8 cellular contexts compared by ENCODE assay signal in genomic region chr22:50626856-50627451, GRCh38. TPM values are rescaled to one million over a fixed set of nuclear protein-coding genes. Genes with fewer than 3 reads are reported as not detected.
DNase-seq lines count a peak whose midpoint lies in the region; ATAC-seq, FAIRE-seq and TF ChIP-seq lines count a peak whose summit lies in the region.
"Had no signal": no experiment of that assay in that cellular context is flagged by ENCODE, and none has a peak within 500 bp of the region (broad histone marks: within the 10 kb centered on the region; RNA-seq: fewer than 3 reads in every experiment).

No MANE protein-coding gene starts in this region.

- peaks cover 24% of the 10 kb centered on the region for H3K4me1 Mint-ChIP-seq in activated CD4-positive, alpha-beta T cell treated with anti-CD3 and anti-CD28 coated beads, Interleukin-2, amount 10 ng/mL, durations not matched to agents 24 days and 14 days

- peak overlapping the region; percentile 79 for H3K27ac Mint-ChIP-seq in activated CD4-positive, alpha-beta T cell treated with anti-CD3 and anti-CD28 coated beads, Interleukin-2, amount 10 ng/mL, durations not matched to agents 24 days and 14 days

- H3K36me3 Mint-ChIP-seq in activated CD4-positive, alpha-beta T cell treated with anti-CD3 and anti-CD28 coated beads, Interleukin-2, amount 10 ng/mL, durations not matched to agents 24 days and 14 days (ENCODE audit: low read depth): peaks cover 9% of the 10 kb centered on the region

- H3K27ac ChIP-seq in foreskin keratinocyte: peak overlapping the region; percentile 72
- peak overlapping the region; percentile 80 for H3K27ac ChIP-seq in substantia nigra (ENCODE audit: low read depth, low read length, poor library complexity, severe bottlenecking)

- H3K27me3 Mint-ChIP-seq in activated CD4-positive, alpha-beta T cell treated with anti-CD3 and anti-CD28 coated beads, Interleukin-2, amount 10 ng/mL, durations not matched to agents 24 days and 14 days: no peaks in the 10 kb centered on the region

- intact Hi-C loops in activated CD4-positive, alpha-beta T cell treated with anti-CD3 and anti-CD28 coated beads, Interleukin-2, amount 10 ng/mL, durations not matched to agents 24 days and 14 days (cut with micrococcal nuclease): loop anchor here (5.0 kb wide), 1 partner anchor 65 kb away; no protein-coding TSS in a partner anchor

- no peak for TF ChIP-seq POLR2A in GM12892 (IDR thresholded peaks at IDR 0.05; ENCODE audit: low read depth, low read length)

- TF ChIP-seq CTCF in foreskin keratinocyte (conservative IDR thresholded peaks at IDR 0.05): no peak

- DNase-seq in activated CD4-positive, alpha-beta T cell treated with anti-CD3 and anti-CD28 coated beads, Interleukin-2, amount 10 ng/mL, durations not matched to agents 24 days and 14 days: no peak
- DNase-seq in activated CD4-positive, alpha-beta T cell treated with anti-CD3 and anti-CD28 coated beads for 48 hours: no peak
- DNase-seq in foreskin keratinocyte (no peak), substantia nigra (lab: John Stamatoyannopoulos, UW) (no peak), GM12892 (ENCODE audit: insufficient read length) (no peak), globus pallidus (ENCODE audit: low spot score) (no peak)
- DNase-seq: DMS 273 treated with DMSO at 0.1 percent for 48 hours, NCI-H2081 had no signal

- no peaks in the 10 kb centered on the region for H3K27me3 ChIP-seq in foreskin keratinocyte

- no peak for FAIRE-seq in GM12892 (lab: Jason Lieb, UNC)

- peak overlapping the region; percentile 94 for H3K4me3 Mint-ChIP-seq in activated CD4-positive, alpha-beta T cell treated with anti-CD3 and anti-CD28 coated beads, Interleukin-2, amount 10 ng/mL, durations not matched to agents 24 days and 14 days

- no peak for ATAC-seq in foreskin keratinocyte

- H3K9me3 Mint-ChIP-seq in activated CD4-positive, alpha-beta T cell treated with anti-CD3 and anti-CD28 coated beads, Interleukin-2, amount 10 ng/mL, durations not matched to agents 24 days and 14 days: no peaks in the 10 kb centered on the region

- peaks cover 6% of the 10 kb centered on the region for H3K4me1 ChIP-seq in foreskin keratinocyte

RNA-seq across cellular contexts. Expression of gene ARSA, which starts 1.0 kb away (rescaled TPM):
- 20.6 and 22.1 TPM in 2 replicates for total RNA-seq in activated CD4-positive, alpha-beta T cell treated with anti-CD3 and anti-CD28 coated beads, Interleukin-2, amount 10 ng/mL, durations not matched to agents 24 days and 14 days
- 22.7 and 28.8 TPM in 2 replicates for total RNA-seq in foreskin keratinocyte
- 23.5 and 29.2 TPM in 2 replicates for polyA plus RNA-seq in foreskin keratinocyte
- polyA plus RNA-seq in GM12892 (2012; ENCODE audit: missing spikeins): 4.3 TPM

RNA-seq across cellular contexts. Expression of gene MAPK8IP2, which starts 26.4 kb away (rescaled TPM):
- total RNA-seq in activated CD4-positive, alpha-beta T cell treated with anti-CD3 and anti-CD28 coated beads, Interleukin-2, amount 10 ng/mL, durations not matched to agents 24 days and 14 days: 0.19 TPM in 2 replicates
- total RNA-seq in foreskin keratinocyte: 0.24 and 0.28 TPM in 2 replicates
- 0.30 and 0.31 TPM in 2 replicates for polyA plus RNA-seq in foreskin keratinocyte
- 0.23 TPM for polyA plus RNA-seq in GM12892 (2012; ENCODE audit: missing spikeins)

RNA-seq across cellular contexts. Expression of gene CHKB, which starts 44.3 kb away (rescaled TPM):
- 83.2 and 84.7 TPM in 2 replicates for total RNA-seq in activated CD4-positive, alpha-beta T cell treated with anti-CD3 and anti-CD28 coated beads, Interleukin-2, amount 10 ng/mL, durations not matched to agents 24 days and 14 days
- 56.2 and 57.3 TPM in 2 replicates for total RNA-seq in foreskin keratinocyte
- polyA plus RNA-seq in foreskin keratinocyte: 59.6 and 60.5 TPM in 2 replicates
- polyA plus RNA-seq in GM12892 (2012; ENCODE audit: missing spikeins): 65.1 TPM

RNA-seq across cellular contexts. Expression of gene SHANK3, which starts 45.7 kb away (rescaled TPM):
- total RNA-seq in activated CD4-positive, alpha-beta T cell treated with anti-CD3 and anti-CD28 coated beads, Interleukin-2, amount 10 ng/mL, durations not matched to agents 24 days and 14 days: 0.17 and 0.21 TPM in 2 replicates
- total RNA-seq in foreskin keratinocyte: 3.7 and 4.0 TPM in 2 replicates
- 2.2 and 2.6 TPM in 2 replicates for polyA plus RNA-seq in foreskin keratinocyte
- polyA plus RNA-seq in GM12892 (2012; ENCODE audit: missing spikeins): not detected

RNA-seq across cellular contexts. Expression of gene CPT1B, which starts 48.7 kb away (rescaled TPM):
- 63.1 and 71.5 TPM in 2 replicates for total RNA-seq in activated CD4-positive, alpha-beta T cell treated with anti-CD3 and anti-CD28 coated beads, Interleukin-2, amount 10 ng/mL, durations not matched to agents 24 days and 14 days
- 5.9 and 7.4 TPM in 2 replicates for total RNA-seq in foreskin keratinocyte
- 4.7 and 6.0 TPM in 2 replicates for polyA plus RNA-seq in foreskin keratinocyte
- 56.2 TPM for polyA plus RNA-seq in GM12892 (2012; ENCODE audit: missing spikeins)
